In genomic region chr17:81641825-81642489, GRCh38 we compare ENCODE assay signal across 17 cellular contexts. TPM values are rescaled to one million over a fixed set of nuclear protein-coding genes. Genes with fewer than 3 reads are reported as not detected.
DNase-seq lines count a peak whose midpoint lies in the region; ATAC-seq and TF ChIP-seq lines count a peak whose summit lies in the region.
"Had no signal": no experiment of that assay in that cellular context is flagged by ENCODE, and none has a peak within 500 bp of the region (broad histone marks: within the 10 kb centered on the region; RNA-seq: fewer than 3 reads in every experiment).

No MANE protein-coding gene starts in this region.

- DNase-seq in COLO829 (ENCODE audit: low spot score) (peak; percentile 70), LHCN-M2 (ENCODE audit: low read depth) (peak; percentile 83), brain microvascular endothelial cell (peak; percentile 62), kidney tubule cell (ENCODE audit: low spot score) (peak; percentile 64), DMS53 (lab: John Stamatoyannopoulos, UW) (no peak), transverse colon (no peak)
- DNase-seq in activated T-helper 1 cell treated with anti-CD3 and anti-CD28 coated beads, Interleukin-12 subunit alpha, Interleukin-12 subunit beta, Interleukin-2, Interleukin-4 antibody, amounts not matched to agents 30 ng/mL and 10 ng/mL and 1 ng/mL, durations not matched to agents 14 hours and 24 hours and 36 hours (ENCODE audit: low spot score) = no peak
- DNase-seq: activated T-cell treated with anti-CD3 and anti-CD28 coated beads, Interleukin-2, amount 50 U/mL, for 48 hours; CD4-positive, alpha-beta T cell; central memory CD4-positive, alpha-beta T cell; glutamatergic neuron; NCI-H1930 had no signal

- H3K36me3 ChIP-seq in brain microvascular endothelial cell (replicated peaks) = no peaks in the 10 kb centered on the region
- no peaks in the 10 kb centered on the region for H3K36me3 ChIP-seq in transverse colon

- H3K27me3 Mint-ChIP-seq in activated T-helper 1 cell treated with anti-CD3 and anti-CD28 coated beads, Interleukin-12 subunit alpha, Interleukin-12 subunit beta, Interleukin-2, Interleukin-4 antibody, amounts not matched to agents 30 ng/mL and 10 ng/mL and 1 ng/mL, durations not matched to agents 14 hours and 24 hours and 36 hours (ENCODE audit: insufficient read depth) = peaks cover 8% of the 10 kb centered on the region
- H3K27me3 Mint-ChIP-seq: CD4-positive, alpha-beta T cell had no signal

- no peak for TF ChIP-seq POLR2A in transverse colon (IDR thresholded peaks at IDR 0.05)

- H3K27me3 ChIP-seq in brain microvascular endothelial cell (replicated peaks) = peaks cover 1% of the 10 kb centered on the region
- H3K27me3 ChIP-seq in transverse colon = peaks cover 1% of the 10 kb centered on the region

- TF ChIP-seq EP300 in transverse colon (IDR thresholded peaks at IDR 0.05; ENCODE audit: low read depth) = no peak

- in situ Hi-C loops in brain microvascular endothelial cell (cut with HindIII; ENCODE audit: low pct_ligation_motif_present, low sequenced_read_pairs) (no loop called here), transverse colon (cut with MboI; ENCODE audit: low pct_ligation_motif_present in 1 of 4, low pct_unique_long_range_greater_than_20kb in 1 of 4, low sequenced_read_pairs in 3 of 4) (no loop called here)

- H3K27ac ChIP-seq in brain microvascular endothelial cell (no peak overlapping the region), transverse colon (no peak overlapping the region)
- H3K27ac ChIP-seq: VCaP had no signal

- no peak for ATAC-seq in GM21786 (IDR thresholded peaks at IDR 0.05; ENCODE audit: unreplicated experiment)

- no peaks in the 10 kb centered on the region for H3K36me3 Mint-ChIP-seq in activated T-helper 1 cell treated with anti-CD3 and anti-CD28 coated beads, Interleukin-12 subunit alpha, Interleukin-12 subunit beta, Interleukin-2, Interleukin-4 antibody, amounts not matched to agents 30 ng/mL and 10 ng/mL and 1 ng/mL, durations not matched to agents 14 hours and 24 hours and 36 hours (ENCODE audit: low read depth)

- H3K4me3 ChIP-seq in brain microvascular endothelial cell (ENCODE audit: low read depth, low read length) = no peak overlapping the region
- H3K4me3 ChIP-seq in transverse colon = no peak overlapping the region
- H3K4me3 ChIP-seq: lung had no signal

- H3K9me3 Mint-ChIP-seq in activated T-helper 1 cell treated with anti-CD3 and anti-CD28 coated beads, Interleukin-12 subunit alpha, Interleukin-12 subunit beta, Interleukin-2, Interleukin-4 antibody, amounts not matched to agents 30 ng/mL and 10 ng/mL and 1 ng/mL, durations not matched to agents 14 hours and 24 hours and 36 hours = no peaks in the 10 kb centered on the region
- H3K9me3 Mint-ChIP-seq: CD4-positive, alpha-beta T cell had no signal

- intact Hi-C loops in activated T-helper 1 cell treated with anti-CD3 and anti-CD28 coated beads, Interleukin-12 subunit alpha, Interleukin-12 subunit beta, Interleukin-2, Interleukin-4 antibody, amounts not matched to agents 30 ng/mL and 10 ng/mL and 1 ng/mL, durations not matched to agents 14 hours and 24 hours and 36 hours (cut with micrococcal nuclease) = no loop called here
- intact Hi-C loops in transverse colon (cut with DNase I; ENCODE audit: low total_unique reads) = no loop called here

- H3K4me3 Mint-ChIP-seq in activated T-helper 1 cell treated with anti-CD3 and anti-CD28 coated beads, Interleukin-12 subunit alpha, Interleukin-12 subunit beta, Interleukin-2, Interleukin-4 antibody, amounts not matched to agents 30 ng/mL and 10 ng/mL and 1 ng/mL, durations not matched to agents 14 hours and 24 hours and 36 hours = no peak overlapping the region
- H3K4me3 Mint-ChIP-seq: CD4-positive, alpha-beta T cell had no signal

- H3K4me1 Mint-ChIP-seq in activated T-helper 1 cell treated with anti-CD3 and anti-CD28 coated beads, Interleukin-12 subunit alpha, Interleukin-12 subunit beta, Interleukin-2, Interleukin-4 antibody, amounts not matched to agents 30 ng/mL and 10 ng/mL and 1 ng/mL, durations not matched to agents 14 hours and 24 hours and 36 hours (ENCODE audit: low read depth) = no peaks in the 10 kb centered on the region

- peaks cover 0 to 6% (median 2%) of the 10 kb centered on the region in 4 donors for H3K4me1 ChIP-seq in transverse colon

- TF ChIP-seq CTCF in brain microvascular endothelial cell (IDR thresholded peaks at IDR 0.05; ENCODE audit: low read depth, low read length, missing control alignments) = no peak
- TF ChIP-seq CTCF in transverse colon (IDR thresholded peaks at IDR 0.05) = no peak

- no peak overlapping the region for H3K27ac Mint-ChIP-seq in activated T-helper 1 cell treated with anti-CD3 and anti-CD28 coated beads, Interleukin-12 subunit alpha, Interleukin-12 subunit beta, Interleukin-2, Interleukin-4 antibody, amounts not matched to agents 30 ng/mL and 10 ng/mL and 1 ng/mL, durations not matched to agents 14 hours and 24 hours and 36 hours
- H3K27ac Mint-ChIP-seq: CD4-positive, alpha-beta T cell; progenitor cell of endocrine pancreas had no signal

- 87 to 93% methylated on average over 6 to 16 of the region's 17 CpGs for WGBS in transverse colon (ENCODE audit: low coverage in 1 of 2), 2 donors

- H3K9me3 ChIP-seq in transverse colon = no peaks in the 10 kb centered on the region

RNA-seq across cellular contexts. Expression of gene TSPAN10, which starts 5.0 kb away (rescaled TPM):
- 8.5 and 8.8 TPM in 2 replicates for total RNA-seq in LHCN-M2 (2014; rRNA removed)
- polyA plus RNA-seq in LHCN-M2 (2012) = 15.1 TPM
- total RNA-seq in activated T-helper 1 cell treated with anti-CD3 and anti-CD28 coated beads, Interleukin-12 subunit alpha, Interleukin-12 subunit beta, Interleukin-2, Interleukin-4 antibody, amounts not matched to agents 30 ng/mL and 10 ng/mL and 1 ng/mL, durations not matched to agents 14 hours and 24 hours and 36 hours = 0.21 and 0.66 TPM in 2 replicates
- total RNA-seq in transverse colon = under 1 TPM in 2 of 4 donors, not detected in 2; 0.48 to 0.55 TPM

RNA-seq across cellular contexts. Expression of gene NPLOC4, which starts 5.0 kb away (rescaled TPM):
- 62.3 and 75.7 TPM in 2 replicates for total RNA-seq in LHCN-M2 (2014; rRNA removed)
- 64.8 TPM for polyA plus RNA-seq in LHCN-M2 (2012)
- total RNA-seq in activated T-helper 1 cell treated with anti-CD3 and anti-CD28 coated beads, Interleukin-12 subunit alpha, Interleukin-12 subunit beta, Interleukin-2, Interleukin-4 antibody, amounts not matched to agents 30 ng/mL and 10 ng/mL and 1 ng/mL, durations not matched to agents 14 hours and 24 hours and 36 hours = 138 and 157 TPM in 2 replicates
- 100 to 1,000 TPM in 1 of 4 donors, 10 to 100 TPM in 3; 59.9 to 323 (median 84.6) TPM for total RNA-seq in transverse colon

RNA-seq across cellular contexts. Expression of gene PDE6G, which starts 14.4 kb away (rescaled TPM):
- total RNA-seq in LHCN-M2 (2014; rRNA removed) = not detected in 2 replicates
- polyA plus RNA-seq in LHCN-M2 (2012) = 0.62 TPM
- total RNA-seq in activated T-helper 1 cell treated with anti-CD3 and anti-CD28 coated beads, Interleukin-12 subunit alpha, Interleukin-12 subunit beta, Interleukin-2, Interleukin-4 antibody, amounts not matched to agents 30 ng/mL and 10 ng/mL and 1 ng/mL, durations not matched to agents 14 hours and 24 hours and 36 hours = 5.8 and 8.7 TPM in 2 replicates
- not detected for total RNA-seq in transverse colon
- total RNA-seq: temporal lobe had no signal

RNA-seq across cellular contexts. Expression of gene OXLD1, which starts 24.4 kb away (rescaled TPM):
- total RNA-seq in LHCN-M2 (2014; rRNA removed) (54.1 and 54.8 TPM in 2 replicates), transverse colon (10 to 100 TPM; 21.4 to 63.6 (median 41.2) TPM)
- polyA plus RNA-seq in LHCN-M2 (2012) = 34.9 TPM
- 54.3 and 57.5 TPM in 2 replicates for total RNA-seq in activated T-helper 1 cell treated with anti-CD3 and anti-CD28 coated beads, Interleukin-12 subunit alpha, Interleukin-12 subunit beta, Interleukin-2, Interleukin-4 antibody, amounts not matched to agents 30 ng/mL and 10 ng/mL and 1 ng/mL, durations not matched to agents 14 hours and 24 hours and 36 hours

RNA-seq across cellular contexts. Expression of gene CCDC137, which starts 24.6 kb away (rescaled TPM):
- total RNA-seq in LHCN-M2 (2014; rRNA removed) (25.2 and 28.2 TPM in 2 replicates), transverse colon (10 to 100 TPM in 3 of 4 donors, 1 to 10 TPM in 1; 7.6 to 21.3 (median 13.5) TPM)
- 23.7 TPM for polyA plus RNA-seq in LHCN-M2 (2012)
- 59.3 and 62.1 TPM in 2 replicates for total RNA-seq in activated T-helper 1 cell treated with anti-CD3 and anti-CD28 coated beads, Interleukin-12 subunit alpha, Interleukin-12 subunit beta, Interleukin-2, Interleukin-4 antibody, amounts not matched to agents 30 ng/mL and 10 ng/mL and 1 ng/mL, durations not matched to agents 14 hours and 24 hours and 36 hours

Comparison
In these comparisons a context has a peak if more than half of its experiments do, and no peak if none do; other contexts are left out.
1. DNase-seq: peak in COLO829 (single experiment), LHCN-M2 (single experiment), brain microvascular endothelial cell (single experiment) and kidney tubule cell (single experiment); none in DMS53 (single experiment), activated T-helper 1 cell treated with anti-CD3 and anti-CD28 coated beads, Interleukin-12 subunit alpha, Interleukin-12 subunit beta, Interleukin-2, Interleukin-4 antibody, amounts not matched to agents 30 ng/mL and 10 ng/mL and 1 ng/mL, durations not matched to agents 14 hours and 24 hours and 36 hours (single experiment) and transverse colon (single experiment).